ENCODE assay signal across 9 cellular contexts in genomic region chr17:2749784-2750181, GRCh38. TPM values are rescaled to one million over a fixed set of nuclear protein-coding genes. Genes with fewer than 3 reads are reported as not detected.
DNase-seq lines count a peak whose midpoint lies in the region; ATAC-seq and TF ChIP-seq lines count a peak whose summit lies in the region.
"Had no signal": no experiment of that assay in that cellular context is flagged by ENCODE, and none has a peak within 500 bp of the region (broad histone marks: within the 10 kb centered on the region; RNA-seq: fewer than 3 reads in every experiment).

No MANE protein-coding gene starts in this region.

- no peak overlapping the region for H3K4me3 Mint-ChIP-seq in endodermal cell

- H3K9me3 Mint-ChIP-seq in endodermal cell, result no peaks in the 10 kb centered on the region

- H2BK15ac ChIP-seq in mesendoderm (replicated peaks; ENCODE audit: low read depth), result no peak overlapping the region

- peaks cover 28% of the 10 kb centered on the region for H3K27me3 ChIP-seq in endodermal cell (ENCODE audit: control insufficient read depth, insufficient read depth, low read length, poor library complexity, severe bottlenecking)
- peaks cover 2% of the 10 kb centered on the region for H3K27me3 ChIP-seq in mesendoderm (ENCODE audit: insufficient read depth, low read length, poor library complexity)

- no peak overlapping the region for H2BK5ac ChIP-seq in mesendoderm (ENCODE audit: low read length)

- H3K4me3 ChIP-seq in endodermal cell (ENCODE audit: low read length), result no peak overlapping the region
- no peak overlapping the region for H3K4me3 ChIP-seq in mesendoderm (ENCODE audit: low read length)

- no peak overlapping the region for H3K4ac ChIP-seq in mesendoderm (ENCODE audit: low read depth, low read length)

- no peak for ATAC-seq in GM19328 (IDR thresholded peaks at IDR 0.05; ENCODE audit: unreplicated experiment)

- H3K4me1 Mint-ChIP-seq in endodermal cell, result no peaks in the 10 kb centered on the region

- no peak overlapping the region for H3K9ac ChIP-seq in endodermal cell (ENCODE audit: extremely low read depth, low read length, poor library complexity, severe bottlenecking)
- no peak overlapping the region for H3K9ac ChIP-seq in mesendoderm (ENCODE audit: low read length)

- TF ChIP-seq CTCF in endodermal cell (conservative IDR thresholded peaks at IDR 0.05), result no peak

- H3K36me3 ChIP-seq in endodermal cell (ENCODE audit: control insufficient read depth, insufficient read depth, low read length) (no peaks in the 10 kb centered on the region), mesendoderm (ENCODE audit: control insufficient read depth, insufficient read depth, low read length) (no peaks in the 10 kb centered on the region)

- H3K27ac ChIP-seq in endodermal cell (ENCODE audit: low read depth, low read length) (no peak overlapping the region), mesendoderm (ENCODE audit: low read depth, low read length) (no peak overlapping the region)
- H3K27ac ChIP-seq: C4-2B had no signal

- H3K4me2 ChIP-seq in mesendoderm (ENCODE audit: low read length), result no peak overlapping the region

- H3K27ac Mint-ChIP-seq in endodermal cell, result no peak overlapping the region

- 0 to 1% methylated on average over 14 to 34 of the region's 35 CpGs for WGBS in endodermal cell (ENCODE audit: insufficient coverage in 1 of 2, insufficient read length in 1 of 2), 2 experiments
- WGBS in mesendoderm (ENCODE audit: extremely low coverage, insufficient coverage, low lambda C conversion rate), result no CpG with 5 or more reads among the region's 35 CpGs

- H4K8ac ChIP-seq in mesendoderm (ENCODE audit: low read depth, low read length), result no peak overlapping the region

- H3K79me1 ChIP-seq in mesendoderm (ENCODE audit: low read length), result no peaks in the 10 kb centered on the region

- H3K56ac ChIP-seq in mesendoderm (ENCODE audit: low read length), result no peak overlapping the region

- H2BK120ac ChIP-seq in mesendoderm (ENCODE audit: low read depth, low read length), result no peak overlapping the region

- H3K79me2 ChIP-seq in mesendoderm (ENCODE audit: control insufficient read depth, insufficient read depth, low read length), result no peaks in the 10 kb centered on the region

- no peak overlapping the region for H3K18ac ChIP-seq in mesendoderm (ENCODE audit: low read length)

- H3K27me3 Mint-ChIP-seq in endodermal cell (ENCODE audit: insufficient read depth), result peaks cover 38% of the 10 kb centered on the region

- peak; percentile 43 for DNase-seq in NCI-H2171 (lab: John Stamatoyannopoulos, UW)
- DNase-seq in NCI-H2171 treated with DMSO at 0.1 percent for 48 hours (lab: John Stamatoyannopoulos, UW), result no peak
- DNase-seq in NCI-H82 treated with DMSO at 0.1 percent for 48 hours (lab: John Stamatoyannopoulos, UW; ENCODE audit: unreplicated experiment), result peak; percentile 56
- DNase-seq in activated CD8-positive, alpha-beta memory T cell treated with anti-CD3 and anti-CD28 coated beads, Interleukin-2, amount 50 U/mL, for 24 hours (ENCODE audit: extremely low read depth), result peak; percentile 14
- DNase-seq in endodermal cell, result peak; percentile 98
- DNase-seq in mesendoderm, result peak; percentile 85
- DNase-seq in stimulated activated CD8-positive, alpha-beta memory T cell treated with anti-CD3 and anti-CD28 coated beads, Interleukin-15, amount 100 ng/mL, for 48 hours (ENCODE audit: low read depth in 2 of 2), result peak; percentile 55 to 64

- H4K5ac ChIP-seq in mesendoderm (ENCODE audit: low read length), result no peak overlapping the region

- H2AK5ac ChIP-seq in mesendoderm (ENCODE audit: low read length), result no peak overlapping the region

- H3K9me3 ChIP-seq in endodermal cell (ENCODE audit: control insufficient read depth, low read length), result no peaks in the 10 kb centered on the region

- H3K23ac ChIP-seq in mesendoderm (ENCODE audit: low read length), result no peak overlapping the region

- H3K4me1 ChIP-seq in endodermal cell (ENCODE audit: control insufficient read depth, insufficient read depth, low read length), result no peaks in the 10 kb centered on the region
- no peaks in the 10 kb centered on the region for H3K4me1 ChIP-seq in mesendoderm (ENCODE audit: control insufficient read depth, low read depth, low read length)

- H3K36me3 Mint-ChIP-seq in endodermal cell (ENCODE audit: low read depth), result no peaks in the 10 kb centered on the region

RNA-seq across cellular contexts. Expression of gene CCDC92B, which starts 0.3 kb away (rescaled TPM):
- 1 to 10 TPM; 4.3 to 5.8 TPM for total RNA-seq in endodermal cell
- polyA plus RNA-seq in endodermal cell (2013, experiment 1 of 2), result 1.2 TPM
- polyA plus RNA-seq in endodermal cell (2013, experiment 2 of 2), result 0.87 TPM
- 2.4 TPM for polyA plus RNA-seq in mesendoderm (2013, experiment 1 of 2)
- 2.2 TPM for polyA plus RNA-seq in mesendoderm (2013, experiment 2 of 2)

RNA-seq across cellular contexts. Expression of gene CLUH, which starts 38.2 kb away (rescaled TPM):
- total RNA-seq in endodermal cell, result 10 to 100 TPM; 55.5 to 61.8 TPM
- 27.4 TPM for polyA plus RNA-seq in endodermal cell (2013, experiment 1 of 2)
- polyA plus RNA-seq in endodermal cell (2013, experiment 2 of 2), result 21.7 TPM
- polyA plus RNA-seq in mesendoderm (2013, experiment 1 of 2), result 51.3 TPM
- 49.9 TPM for polyA plus RNA-seq in mesendoderm (2013, experiment 2 of 2)

RNA-seq across cellular contexts. Expression of gene RAP1GAP2, which starts 46.5 kb away (rescaled TPM):
- total RNA-seq in endodermal cell, result 10 to 100 TPM; 18.0 to 44.3 TPM
- 6.2 TPM for polyA plus RNA-seq in endodermal cell (2013, experiment 1 of 2)
- 6.0 TPM for polyA plus RNA-seq in endodermal cell (2013, experiment 2 of 2)
- 20.7 TPM for polyA plus RNA-seq in mesendoderm (2013, experiment 1 of 2)
- polyA plus RNA-seq in mesendoderm (2013, experiment 2 of 2), result 21.1 TPM
